In genomic region chr15:99614749-99615288, GRCh38 we compare ENCODE assay signal across 8 cellular contexts. TPM values are rescaled to one million over a fixed set of nuclear protein-coding genes. Genes with fewer than 3 reads are reported as not detected.
A peak's percentile ranks its signal among the peaks of the same experiment; 100 is the strongest.
DNase-seq lines count a peak whose midpoint lies in the region; ATAC-seq and TF ChIP-seq lines count a peak whose summit lies in the region.

No MANE protein-coding gene starts in this region.

- H3K9me3 ChIP-seq in A673 (ENCODE audit: low read depth, low read length, poor library complexity, severe bottlenecking) (no peaks in the 10 kb centered on the region), liver (ENCODE audit: control insufficient read depth in 4 of 4, low read length in 3 of 4) (no peaks in the 10 kb centered on the region)

- H3K27me3 Mint-ChIP-seq in activated B cell treated with CpG ODN at 0.5 μM for 24 hours: no peaks in the 10 kb centered on the region

- H3K4me1 Mint-ChIP-seq in activated B cell treated with CpG ODN at 0.5 μM for 24 hours: peaks cover 80% of the 10 kb centered on the region

- 2% methylated on average over 1 of the region's 1 CpG for WGBS in liver

- H3K27ac ChIP-seq in A673 (ENCODE audit: low read depth, low read length, poor library complexity, severe bottlenecking) (peak overlapping the region; percentile 33), liver (ENCODE audit: low read depth in 1 of 2, low read length in 2 of 2) (peak overlapping the region; percentile 72 to 94)

- H3K4me3 ChIP-seq in A673 (ENCODE audit: low read depth, low read length, poor library complexity, severe bottlenecking) (no peak overlapping the region), liver (ENCODE audit: low read depth in 1 of 3, low read length in 3 of 3) (no peak overlapping the region), foreskin fibroblast (ENCODE audit: low read depth in 1 of 2, low read length in 2 of 2) (no peak overlapping the region)

- H3K36me3 ChIP-seq in A673 (ENCODE audit: insufficient read depth, low read length, poor library complexity, severe bottlenecking): no peaks in the 10 kb centered on the region
- no peaks in the 10 kb centered on the region for H3K36me3 ChIP-seq in liver (ENCODE audit: control insufficient read depth in 4 of 4, insufficient read depth in 3 of 4, low read depth in 1 of 4, low read length in 3 of 4)

- TF ChIP-seq CTCF in A673 (conservative IDR thresholded peaks at IDR 0.05; ENCODE audit: low read depth, low read length) (no peak), activated B cell treated with CpG ODN at 0.5 μM for 24 hours (IDR thresholded peaks at IDR 0.05) (no peak), liver (IDR thresholded peaks at IDR 0.05; ENCODE audit: low read depth, low read length, missing input control) (no peak), foreskin fibroblast (IDR thresholded peaks at IDR 0.05; ENCODE audit: low read depth, low read length) (no peak)

- H3K36me3 Mint-ChIP-seq in activated B cell treated with CpG ODN at 0.5 μM for 24 hours (ENCODE audit: low read depth): peaks cover 2% of the 10 kb centered on the region

- no TSS peak for BruUV-seq in A673 (replicated peaks; lab: Mats Ljungman, UMichigan)

- peak overlapping the region; percentile 50 for H3K4me3 Mint-ChIP-seq in activated B cell treated with CpG ODN at 0.5 μM for 24 hours

- ATAC-seq in GM21737 (IDR thresholded peaks at IDR 0.05; ENCODE audit: unreplicated experiment): peak; percentile 47
- ATAC-seq in activated B cell treated with CpG ODN at 0.5 μM for 24 hours (ENCODE audit: low read depth): peak; percentile 61

- H3K27me3 ChIP-seq in A673 (replicated peaks; ENCODE audit: insufficient read depth, low read depth, low read length, poor library complexity) (no peaks in the 10 kb centered on the region), liver (ENCODE audit: control insufficient read depth in 4 of 4, insufficient read depth in 4 of 4, low read length in 3 of 4) (no peaks in the 10 kb centered on the region)

- H3K4me1 ChIP-seq in A673 (ENCODE audit: insufficient read depth, low read length, poor library complexity, severe bottlenecking) (peaks cover 24% of the 10 kb centered on the region), liver (ENCODE audit: control insufficient read depth in 4 of 4, insufficient read depth in 4 of 4, low read length in 3 of 4) (peaks cover 11 to 52% (median 50%) of the 10 kb centered on the region in 4 donors)

- no peaks in the 10 kb centered on the region for H3K9me3 Mint-ChIP-seq in activated B cell treated with CpG ODN at 0.5 μM for 24 hours

- peak overlapping the region; percentile 72 for H3K27ac Mint-ChIP-seq in activated B cell treated with CpG ODN at 0.5 μM for 24 hours

- POLR2A ChIA-PET in A673 (lab: Charles Lee; ENCODE audit: low non-redundant PET) (no interaction called here), activated B cell treated with CpG ODN at 0.5 μM for 24 hours (lab: Charles Lee) (interaction anchor here (1.2 to 1.4 kb wide), 3 partner anchors 11 to 112 kb away, joined by 3 to 5 read pairs (median 4); no protein-coding TSS in a partner anchor)

- peak in 1 of 2 donors; percentile 4 for TF ChIP-seq RAD21 in liver (IDR thresholded peaks at IDR 0.05)

- intact Hi-C loops in A673 (cut with micrococcal nuclease; ENCODE audit: unreplicated experiment) (no loop called here), activated B cell treated with CpG ODN at 0.5 μM for 24 hours (cut with micrococcal nuclease) (loop anchor here (1.0 to 5.0 kb wide), 3 partner anchors 11 to 47 kb away; no protein-coding TSS in a partner anchor)

- DNase-seq in A673 (ENCODE audit: low spot score): peak; percentile 24
- no peak for DNase-seq in activated B cell treated with CpG ODN at 0.5 μM for 24 hours
- no peak for DNase-seq in stimulated activated naive CD4-positive, alpha-beta T cell (lab: John Stamatoyannopoulos, UW)
- DNase-seq in foreskin fibroblast: no peak
- no peak for DNase-seq in NCI-H1048 (lab: John Stamatoyannopoulos, UW)
- DNase-seq in effector CD8-positive, alpha-beta T cell (lab: John Stamatoyannopoulos, UW): no peak

- no peak overlapping the region for H3K9ac ChIP-seq in liver (ENCODE audit: low read depth in 1 of 2, low read length in 2 of 2)

- CTCF ChIA-PET in A673 (lab: Charles Lee) (no interaction called here), activated B cell treated with CpG ODN at 0.5 μM for 24 hours (lab: Charles Lee) (interaction anchor here (0.7 to 1.5 kb wide), 2 partner anchors 89 to 270 kb away, joined by 3 to 9 read pairs; no protein-coding TSS in a partner anchor)

TF ChIP-seq in liver, 16 proteins besides CTCF, POLR2A, EP300 and RAD21:
- peak in 1 of 2 donors; percentile 48 for TF ChIP-seq HNF4A (conservative IDR thresholded peaks at IDR 0.05)
- TF ChIP-seq HNF4G (IDR thresholded peaks at IDR 0.05): no peak
- TF ChIP-seq EGR1 (IDR thresholded peaks at IDR 0.05; ENCODE audit: low read depth in 2 of 2): peak in 1 of 2 donors; percentile 8
- TF ChIP-seq MAX (IDR thresholded peaks at IDR 0.05): peak; percentile 48
- TF ChIP-seq RXRA (IDR thresholded peaks at IDR 0.05): peak; percentile 35 to 52

RNA-seq across cellular contexts. Expression of gene MEF2A, which starts 49.0 kb away (rescaled TPM):
- total RNA-seq in A673 (2021) (26.4 and 29.5 TPM in 2 replicates), activated B cell treated with CpG ODN at 0.5 μM for 24 hours (75.7 and 88.3 TPM in 2 replicates), liver (10 to 100 TPM; 19.3 to 45.9 TPM)
- polyA plus RNA-seq in liver: 10 to 100 TPM in 1 of 2 donors, 1 to 10 TPM in 1; 8.5 to 17.1 TPM
